Comparison of ENCODE assay signal across 8 cellular contexts in the genomic region with DNA sequence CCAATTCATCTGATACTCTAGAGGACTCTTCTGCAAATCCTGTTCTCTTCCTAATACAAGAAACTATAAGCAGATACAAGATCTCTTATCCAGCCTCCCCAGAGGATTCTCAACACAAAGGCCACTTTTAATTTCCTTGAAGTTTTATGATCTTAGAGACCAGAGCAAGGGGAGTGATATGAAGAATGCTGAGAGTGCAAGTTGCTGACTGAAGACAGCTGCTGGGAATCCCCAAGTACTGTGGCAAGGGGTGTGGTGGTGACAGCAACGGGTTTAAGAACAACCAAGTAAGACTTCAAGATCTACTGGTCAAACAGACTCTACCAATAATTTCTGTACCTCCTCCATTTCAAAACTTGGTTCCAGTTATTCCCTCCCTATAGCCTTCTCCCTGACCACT. TPM values are rescaled to one million over a fixed set of nuclear protein-coding genes. Genes with fewer than 3 reads are reported as not detected.
DNase-seq lines count a peak whose midpoint lies in the region; ATAC-seq and TF ChIP-seq lines count a peak whose summit lies in the region.

No MANE protein-coding gene starts in this region.

- no peak for TF ChIP-seq CTCF in BE2C (IDR thresholded peaks at IDR 0.05; ENCODE audit: low read depth, low read length)

- no peak overlapping the region for H3K4me3 ChIP-seq in BE2C (ENCODE audit: low read depth, low read length)

- H3K4me3 Mint-ChIP-seq in activated naive CD8-positive, alpha-beta T cell treated with anti-CD3 and anti-CD28 coated beads, Interleukin-2, amount 50 U/mL, for 24 hours = no peak overlapping the region
- peak overlapping the region; percentile 10 for H3K4me3 Mint-ChIP-seq in stimulated activated naive CD8-positive, alpha-beta T cell treated with anti-CD3 and anti-CD28 coated beads, Interleukin-15, amount 100 ng/mL, for 72 hours

- no peaks in the 10 kb centered on the region for H3K9me3 Mint-ChIP-seq in activated naive CD8-positive, alpha-beta T cell treated with anti-CD3 and anti-CD28 coated beads, Interleukin-2, amount 50 U/mL, for 24 hours
- H3K9me3 Mint-ChIP-seq in stimulated activated naive CD8-positive, alpha-beta T cell treated with anti-CD3 and anti-CD28 coated beads, Interleukin-15, amount 100 ng/mL, for 72 hours = no peaks in the 10 kb centered on the region

- H3K27me3 ChIP-seq in BE2C = no peaks in the 10 kb centered on the region

- H3K36me3 ChIP-seq in BE2C = no peaks in the 10 kb centered on the region

- peak; percentile 88 for ATAC-seq in HG03521 (IDR thresholded peaks at IDR 0.05; ENCODE audit: unreplicated experiment)
- ATAC-seq in activated naive CD8-positive, alpha-beta T cell treated with anti-CD3 and anti-CD28 coated beads, Interleukin-2, amount 50 U/mL, for 24 hours = peak; percentile 87
- peak; percentile 94 for ATAC-seq in stimulated activated naive CD8-positive, alpha-beta T cell treated with anti-CD3 and anti-CD28 coated beads, Interleukin-15, amount 100 ng/mL, for 72 hours
- ATAC-seq in GM19324 (IDR thresholded peaks at IDR 0.05; ENCODE audit: low FRiP score, unreplicated experiment) = no peak

- no peaks in the 10 kb centered on the region for H3K27me3 Mint-ChIP-seq in activated naive CD8-positive, alpha-beta T cell treated with anti-CD3 and anti-CD28 coated beads, Interleukin-2, amount 50 U/mL, for 24 hours
- no peaks in the 10 kb centered on the region for H3K27me3 Mint-ChIP-seq in stimulated activated naive CD8-positive, alpha-beta T cell treated with anti-CD3 and anti-CD28 coated beads, Interleukin-15, amount 100 ng/mL, for 72 hours

- no peaks in the 10 kb centered on the region for H3K9me3 ChIP-seq in BE2C

- H3K36me3 Mint-ChIP-seq in activated naive CD8-positive, alpha-beta T cell treated with anti-CD3 and anti-CD28 coated beads, Interleukin-2, amount 50 U/mL, for 24 hours (ENCODE audit: low read depth) = no peaks in the 10 kb centered on the region

- peak overlapping the region; percentile 65 for H3K27ac Mint-ChIP-seq in activated naive CD8-positive, alpha-beta T cell treated with anti-CD3 and anti-CD28 coated beads, Interleukin-2, amount 50 U/mL, for 24 hours
- H3K27ac Mint-ChIP-seq in stimulated activated naive CD8-positive, alpha-beta T cell treated with anti-CD3 and anti-CD28 coated beads, Interleukin-15, amount 100 ng/mL, for 72 hours = peak overlapping the region in 1 of 2 donors; percentile 54

- DNase-seq in activated naive CD4-positive, alpha-beta T cell treated with Interleukin-2 at 50 U/mL for 16 hours = peak; percentile 43
- no peak for DNase-seq in activated naive CD4-positive, alpha-beta T cell (lab: John Stamatoyannopoulos, UW)
- DNase-seq in activated naive CD8-positive, alpha-beta T cell treated with anti-CD3 and anti-CD28 coated beads, Interleukin-2, amount 50 U/mL, for 24 hours = peak; percentile 9
- peak; percentile 10 to 40 for DNase-seq in stimulated activated naive CD8-positive, alpha-beta T cell treated with anti-CD3 and anti-CD28 coated beads, Interleukin-15, amount 100 ng/mL, for 72 hours
- DNase-seq in BE2C = no peak
- DNase-seq in AG08395 (ENCODE audit: low spot score) = no peak

- H3K4me1 ChIP-seq in BE2C = no peaks in the 10 kb centered on the region

- H3K4me1 Mint-ChIP-seq in activated naive CD8-positive, alpha-beta T cell treated with anti-CD3 and anti-CD28 coated beads, Interleukin-2, amount 50 U/mL, for 24 hours = peaks cover 60% of the 10 kb centered on the region
- peaks cover 28% of the 10 kb centered on the region for H3K4me1 Mint-ChIP-seq in stimulated activated naive CD8-positive, alpha-beta T cell treated with anti-CD3 and anti-CD28 coated beads, Interleukin-15, amount 100 ng/mL, for 72 hours

RNA-seq across cellular contexts. Expression of a gene that starts 7.0 kb away (rescaled TPM):
- 6.8 TPM for polyA plus RNA-seq in BE2C (2012; ENCODE audit: insufficient read depth, insufficient read length, low read depth)

RNA-seq across cellular contexts. Expression of a gene that starts 47.8 kb away (rescaled TPM):
- 0.14 TPM for polyA plus RNA-seq in BE2C (2012; ENCODE audit: insufficient read depth, insufficient read length, low read depth)

Comparison
In these comparisons a context has a peak if more than half of its experiments do, and no peak if none do; other contexts are left out.
1. DNase-seq: peak in activated naive CD4-positive, alpha-beta T cell treated with Interleukin-2 at 50 U/mL for 16 hours (single experiment), activated naive CD8-positive, alpha-beta T cell treated with anti-CD3 and anti-CD28 coated beads, Interleukin-2, amount 50 U/mL, for 24 hours (single experiment) and stimulated activated naive CD8-positive, alpha-beta T cell treated with anti-CD3 and anti-CD28 coated beads, Interleukin-15, amount 100 ng/mL, for 72 hours (2 of 2); none in activated naive CD4-positive, alpha-beta T cell (0 of 4), BE2C (single experiment) and AG08395 (single experiment).